In the genomic region with DNA sequence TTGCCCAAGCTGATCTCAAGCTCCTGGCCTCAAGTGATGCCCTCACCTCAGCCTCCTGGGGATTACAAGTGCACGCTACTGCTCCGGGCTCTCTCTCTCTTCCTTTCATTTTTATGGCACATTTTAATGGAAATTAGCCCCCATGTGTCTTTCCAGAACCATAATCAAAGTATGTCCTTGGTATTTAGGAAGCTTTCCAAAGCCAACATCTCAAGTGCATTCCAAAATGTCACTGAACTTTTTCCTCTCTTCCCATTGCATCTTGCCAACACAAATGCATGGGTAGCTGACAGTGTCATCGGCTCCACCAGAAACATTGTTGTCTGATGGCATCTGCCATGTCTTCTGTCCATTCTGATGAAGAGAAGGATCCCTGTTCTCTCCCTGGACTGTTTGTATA, we compare ENCODE assay signal across 15 cellular contexts.
DNase-seq lines count a peak whose midpoint lies in the region; ATAC-seq and TF ChIP-seq lines count a peak whose summit lies in the region.
"Had no signal": no experiment of that assay in that cellular context is flagged by ENCODE, and none has a peak within 500 bp of the region (broad histone marks: within the 10 kb centered on the region; RNA-seq: fewer than 3 reads in every experiment).

No MANE protein-coding gene starts in this region.

- H3K9ac ChIP-seq in BLaER1 treated with 17β-estradiol and CSF1 and Interleukin-3, amounts not matched to agents 10 nM and 100 nM: no peak overlapping the region
- no peak overlapping the region for H3K9ac ChIP-seq in SK-N-MC (ENCODE audit: insufficient read length)
- H3K9ac ChIP-seq: KMS-11 had no signal

- TF ChIP-seq CTCF in osteoblast (IDR thresholded peaks at IDR 0.05; ENCODE audit: extremely low read depth, low read depth, low read length): no peak

- H3K4me3 ChIP-seq in BLaER1 treated with 17β-estradiol and CSF1 and Interleukin-3, amounts not matched to agents 10 nM and 100 nM: no peak overlapping the region
- peak overlapping the region; percentile 5 for H3K4me3 ChIP-seq in SK-N-MC
- no peak overlapping the region for H3K4me3 ChIP-seq in osteoblast (ENCODE audit: insufficient read depth, low read length)
- H3K4me3 ChIP-seq: GM12878, HAP-1 had no signal

- peak overlapping the region in 6 of 11 experiments; percentile 12 to 51 (median 43); a peak in 10 of 22 replicates for H3K4me2 ChIP-seq in BLaER1 treated with 17β-estradiol and CSF1 and Interleukin-3, amounts not matched to agents 10 nM and 100 nM
- peak overlapping the region; percentile 33 for H3K4me2 ChIP-seq in osteoblast (ENCODE audit: insufficient read depth, low read length)
- H3K4me2 ChIP-seq: KMS-11 had no signal

- no peaks in the 10 kb centered on the region for H3K27me3 ChIP-seq in BLaER1 treated with 17β-estradiol and CSF1 and Interleukin-3, amounts not matched to agents 10 nM and 100 nM
- H3K27me3 ChIP-seq in osteoblast (ENCODE audit: insufficient read depth, low read length): peaks cover 3% of the 10 kb centered on the region

- H3K36me3 ChIP-seq in BLaER1 treated with 17β-estradiol and CSF1 and Interleukin-3, amounts not matched to agents 10 nM and 100 nM: no peaks in the 10 kb centered on the region
- H3K36me3 ChIP-seq in SK-N-MC (ENCODE audit: insufficient read depth, low read length) (no peaks in the 10 kb centered on the region), osteoblast (ENCODE audit: insufficient read depth, low read length) (no peaks in the 10 kb centered on the region)
- H3K36me3 ChIP-seq: HAP-1 had no signal

- no peaks in the 10 kb centered on the region for H4K20me1 ChIP-seq in BLaER1 treated with 17β-estradiol and CSF1 and Interleukin-3, amounts not matched to agents 10 nM and 100 nM
- H4K20me1 ChIP-seq in osteoblast (ENCODE audit: insufficient read depth, low read length): no peaks in the 10 kb centered on the region

- no peaks in the 10 kb centered on the region for H3K9me3 ChIP-seq in BLaER1 treated with 17β-estradiol and CSF1 and Interleukin-3, amounts not matched to agents 10 nM and 100 nM (replicated peaks in 1 of 11)
- no peaks in the 10 kb centered on the region for H3K9me3 ChIP-seq in SK-N-MC (ENCODE audit: low read depth, low read length)
- no peaks in the 10 kb centered on the region for H3K9me3 ChIP-seq in osteoblast (ENCODE audit: low read depth, low read length)
- H3K9me3 ChIP-seq: HAP-1 had no signal

- no peak overlapping the region for H3K27ac ChIP-seq in BLaER1 treated with 17β-estradiol and CSF1 and Interleukin-3, amounts not matched to agents 10 nM and 100 nM
- 0 out of 2 replicates have a peak overlapping the region, but pooled peaks have one; percentile 68 for H3K27ac ChIP-seq in SK-N-MC
- H3K27ac ChIP-seq in osteoblast (ENCODE audit: low read depth, low read length): no peak overlapping the region
- H3K27ac ChIP-seq: HL-60, KMS-11 had no signal

- DNase-seq in SK-N-MC (ENCODE audit: low read depth, low spot score) (no peak), osteoblast (ENCODE audit: insufficient read length, low spot score, missing footprints) (no peak), kidney tubule cell (ENCODE audit: low spot score) (no peak)
- DNase-seq in activated CD4-positive, CD25-positive, alpha-beta regulatory T cell treated with anti-CD3 and anti-CD28 coated beads, Interleukin-2, amount 50 U/mL, for 72 hours: no peak
- DNase-seq: AML-193; Calu3; CD8-positive, alpha-beta T cell; DMS79 treated with DMSO at 0.1 percent for 48 hours; EL had no signal

- H3K4me1 ChIP-seq in BLaER1 treated with 17β-estradiol and CSF1 and Interleukin-3, amounts not matched to agents 10 nM and 100 nM: peaks cover 0 to 21% (median 9%) of the 10 kb centered on the region in 10 experiments; a peak in 11 of 20 replicates
- H3K4me1 ChIP-seq in osteoblast (ENCODE audit: insufficient read depth, low read length): no peaks in the 10 kb centered on the region
- H3K4me1 ChIP-seq: HAP-1 had no signal

- H3K79me2 ChIP-seq in osteoblast (ENCODE audit: insufficient read depth, low read length): no peaks in the 10 kb centered on the region

- no peak for ATAC-seq in GM18907 (IDR thresholded peaks at IDR 0.05; ENCODE audit: unreplicated experiment)
- ATAC-seq: CD8-positive, alpha-beta T cell; GM12878 had no signal

- H2AFZ ChIP-seq in osteoblast (ENCODE audit: low read length): no peak overlapping the region
